ENCODE assay signal across 18 cellular contexts in the genomic region with DNA sequence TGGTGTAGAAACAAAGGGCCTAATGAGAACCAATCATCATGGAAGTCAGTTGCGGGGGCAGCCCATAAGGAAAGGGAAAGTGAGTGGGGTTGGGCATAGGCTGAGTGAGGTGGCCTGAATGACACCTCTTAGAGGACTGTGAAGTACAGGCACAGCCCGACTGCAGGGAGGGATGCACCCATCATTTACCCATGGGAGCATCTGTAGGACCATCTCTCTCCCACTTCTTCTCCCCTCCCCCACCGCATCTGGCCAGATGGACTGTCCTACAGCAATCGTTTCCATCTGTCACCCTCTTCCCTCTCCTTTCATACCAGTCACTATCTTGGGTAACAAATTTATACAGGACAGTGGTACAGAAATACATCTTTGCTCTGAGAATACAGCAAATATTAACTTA. TPM values are rescaled to one million over a fixed set of nuclear protein-coding genes. Genes with fewer than 3 reads are reported as not detected.
DNase-seq lines count a peak whose midpoint lies in the region; ATAC-seq and TF ChIP-seq lines count a peak whose summit lies in the region.
"Had no signal": no experiment of that assay in that cellular context is flagged by ENCODE, and none has a peak within 500 bp of the region (broad histone marks: within the 10 kb centered on the region; RNA-seq: fewer than 3 reads in every experiment).

No MANE protein-coding gene starts in this region.

- H3K4me3 ChIP-seq in right cardiac atrium (ENCODE audit: low read length) (no peak overlapping the region), heart right ventricle (no peak overlapping the region), right lobe of liver (peak overlapping the region in 2 of 3 donors; percentile 65 to 68)
- H3K4me3 ChIP-seq: GM12878, GM23248 had no signal

- H3K9me3 ChIP-seq in right cardiac atrium (ENCODE audit: control insufficient read depth, low read length) = no peaks in the 10 kb centered on the region
- H3K9me3 ChIP-seq in heart right ventricle = peaks cover 0 to 2% (median 0%) of the 10 kb centered on the region in 11 donors
- no peaks in the 10 kb centered on the region for H3K9me3 ChIP-seq in right lobe of liver
- H3K9me3 ChIP-seq: Peyer's patch had no signal

- H3K27me3 ChIP-seq in right cardiac atrium (ENCODE audit: control insufficient read depth, insufficient read depth) (no peaks in the 10 kb centered on the region), heart right ventricle (no peaks in the 10 kb centered on the region), right lobe of liver (no peaks in the 10 kb centered on the region)
- H3K27me3 ChIP-seq: Peyer's patch had no signal

- DNase-seq in right cardiac atrium = no peak
- DNase-seq in heart right ventricle = no peak
- DNase-seq in NCI-H82 treated with DMSO at 0.1 percent for 48 hours (lab: John Stamatoyannopoulos, UW; ENCODE audit: unreplicated experiment) = peak; percentile 33
- peak; percentile 27 to 71 (median 64) for DNase-seq in right lobe of liver
- no peak for DNase-seq in sciatic nerve (ENCODE audit: low spot score)
- DNase-seq in activated CD4-positive, CD25-positive, alpha-beta regulatory T cell (lab: John Stamatoyannopoulos, UW) = no peak
- DNase-seq: DMS79 treated with DMSO at 0.1 percent for 48 hours, GM23248, H9, KG1, NCI-H1105, NCI-H146, NCI-H2029, Peyer's patch, T-helper 1 cell had no signal

- H3K27ac ChIP-seq in right cardiac atrium (ENCODE audit: low read length) (peak overlapping the region; percentile 7), heart right ventricle (no peak overlapping the region), right lobe of liver (peak overlapping the region in 2 of 3 donors; percentile 99)
- H3K27ac ChIP-seq: GM23248, HL-60 had no signal

- H3K4me1 ChIP-seq in right cardiac atrium (ENCODE audit: control insufficient read depth, insufficient read depth, low read length) (peaks cover 5% of the 10 kb centered on the region), heart right ventricle (peaks cover 0 to 38% (median 19%) of the 10 kb centered on the region in 9 donors), right lobe of liver (peaks cover 0 to 27% (median 5%) of the 10 kb centered on the region in 4 donors)

- intact Hi-C loops in right cardiac atrium (cut with DNase I) = no loop called here
- intact Hi-C loops in heart right ventricle (cut with DNase I) = loop anchor here in 1 of 10 donors (5.0 kb wide), 1 partner anchor 133 kb away; no protein-coding TSS in a partner anchor
- intact Hi-C loops in right lobe of liver (cut with DNase I) = no loop called here
- intact Hi-C loops in sciatic nerve (cut with DNase I) = no loop called here

- no peak for ATAC-seq in right cardiac atrium
- ATAC-seq in heart right ventricle = no peak
- ATAC-seq in right lobe of liver = peak in 2 of 4 donors; percentile 0 to 1
- ATAC-seq in sciatic nerve = no peak
- ATAC-seq in GM19351 (IDR thresholded peaks at IDR 0.05; ENCODE audit: unreplicated experiment) = no peak
- ATAC-seq: GM12878 had no signal

- WGBS in right cardiac atrium = 67% methylated on average over 4 of the region's 4 CpGs
- 66 to 76% methylated on average over 4 of the region's 4 CpGs for WGBS in heart right ventricle, 2 donors
- WGBS in right lobe of liver (ENCODE audit: insufficient coverage, low coverage, low lambda C conversion rate, missing lambda C conversion rate) = 43% methylated on average over 4 of the region's 4 CpGs

- H3K36me3 ChIP-seq in heart right ventricle (peaks cover 0 to 20% (median 5%) of the 10 kb centered on the region in 9 donors), right lobe of liver (peaks cover 0 to 13% (median 8%) of the 10 kb centered on the region in 4 donors)

- TF ChIP-seq CTCF in heart right ventricle (IDR thresholded peaks at IDR 0.05) = no peak
- no peak for TF ChIP-seq CTCF in right lobe of liver (IDR thresholded peaks at IDR 0.05)

- TF ChIP-seq POLR2A in right lobe of liver (IDR thresholded peaks at IDR 0.05) = peak; percentile 35

RNA-seq across cellular contexts. Expression of gene STBD1, which starts 4.2 kb away (rescaled TPM):
- total RNA-seq in right cardiac atrium (10 to 100 TPM; 28.5 to 42.6 (median 31.3) TPM), heart right ventricle (10 to 100 TPM; 14.8 to 53.7 (median 22.6) TPM), right lobe of liver (10 to 100 TPM; 16.3 to 53.5 (median 37.6) TPM), sciatic nerve (3.9 TPM)
- polyA plus RNA-seq in right cardiac atrium (33.8 TPM), heart right ventricle (10 to 100 TPM; 17.9 to 32.4 TPM)
- total RNA-seq: GM12878 had no signal

RNA-seq across cellular contexts. Expression of gene FAM47E, which starts 59.2 kb away (rescaled TPM):
- total RNA-seq in right cardiac atrium (1 to 10 TPM; 2.6 to 3.3 (median 2.9) TPM), heart right ventricle (1 to 10 TPM; 2.1 to 6.3 (median 3.1) TPM), right lobe of liver (1 to 10 TPM; 1.2 to 5.0 (median 2.9) TPM), sciatic nerve (2.5 TPM)
- polyA plus RNA-seq in right cardiac atrium (4.5 TPM), heart right ventricle (1 to 10 TPM in 1 of 2 donors, under 1 TPM in 1; 0.68 to 4.7 TPM)
- total RNA-seq: GM12878, GM23248 had no signal
- polyA plus RNA-seq: GM23248 had no signal

Comparison
In these comparisons a context has a peak if more than half of its experiments do, and no peak if none do; other contexts are left out.
1. H3K27ac ChIP-seq: peak in right cardiac atrium (single experiment) and right lobe of liver (2 of 3); none in heart right ventricle (0 of 10).
2. DNase-seq: peak in NCI-H82 treated with DMSO at 0.1 percent for 48 hours (single experiment) and right lobe of liver (3 of 3); none in right cardiac atrium (0 of 3), heart right ventricle (0 of 2), sciatic nerve (single experiment) and activated CD4-positive, CD25-positive, alpha-beta regulatory T cell (0 of 4).
3. H3K4me3 ChIP-seq: peak in right lobe of liver (2 of 3); none in right cardiac atrium (single experiment) and heart right ventricle (0 of 10).